20 cellular contexts compared by ENCODE assay signal in genomic region chr17:15744885-15745284, GRCh38.
DNase-seq lines count a peak whose midpoint lies in the region; ATAC-seq and TF ChIP-seq lines count a peak whose summit lies in the region.
"Had no signal": no experiment of that assay in that cellular context is flagged by ENCODE, and none has a peak within 500 bp of the region (broad histone marks: within the 10 kb centered on the region; RNA-seq: fewer than 3 reads in every experiment).

No MANE protein-coding gene starts in this region.

- H3K4me3 ChIP-seq in choroid plexus epithelial cell (ENCODE audit: low read depth, low read length) (no peak overlapping the region), retinal pigment epithelial cell (ENCODE audit: low read length) (no peak overlapping the region)
- H3K4me3 ChIP-seq: A549, breast epithelium, neural progenitor cell, PC-9, upper lobe of left lung had no signal

- DNase-seq in NCI-H1417 (lab: John Stamatoyannopoulos, UW) (peak; percentile 8 to 67 (median 16)), NCI-H1417 treated with DMSO at 0.1 percent for 48 hours (lab: John Stamatoyannopoulos, UW) (no peak), NCI-H1436 treated with DMSO at 0.1 percent for 48 hours (lab: John Stamatoyannopoulos, UW) (peak; percentile 41), choroid plexus epithelial cell (ENCODE audit: low read depth) (peak; percentile 38), retinal pigment epithelial cell (ENCODE audit: low read depth) (peak; percentile 7), GM13977 (ENCODE audit: low spot score) (no peak)
- no peak for DNase-seq in stimulated activated CD4-positive, alpha-beta T cell treated with anti-CD3 and anti-CD28 coated beads, Interleukin-4, amount 100 ng/mL, for 4 hours
- DNase-seq: activated CD8-positive, alpha-beta memory T cell treated with anti-CD3 and anti-CD28 coated beads for 24 hours; activated naive CD4-positive, alpha-beta T cell; CD8-positive, alpha-beta memory T cell; mammary epithelial cell; NCI-H2171 treated with DMSO at 0.1 percent for 48 hours; PC-9 had no signal

- no peak for ATAC-seq in HG03108 (IDR thresholded peaks at IDR 0.05; ENCODE audit: unreplicated experiment)
- ATAC-seq: sciatic nerve; stimulated activated effector memory CD8-positive, alpha-beta T cell treated with anti-CD3 and anti-CD28 coated beads, Interleukin-12 subunit alpha, Interleukin-12 subunit beta, amount 100 ng/mL, for 72 hours had no signal

- in situ Hi-C loops in GM13977 (cut with MboI; ENCODE audit: low pct_unique_long_range_greater_than_20kb, low sequenced_read_pairs, unreplicated experiment): no loop called here

- TF ChIP-seq CTCF in choroid plexus epithelial cell (conservative IDR thresholded peaks at IDR 0.05; ENCODE audit: low read depth, low read length) (no peak), retinal pigment epithelial cell (conservative IDR thresholded peaks at IDR 0.05; ENCODE audit: low read depth, low read length) (no peak), GM13977 (IDR thresholded peaks at IDR 0.05; ENCODE audit: extremely low read depth, insufficient read depth, missing control alignments) (no peak)

Comparison
In these comparisons a context has a peak if more than half of its experiments do, and no peak if none do; other contexts are left out.
1. DNase-seq: peak in NCI-H1417 (3 of 3), NCI-H1436 treated with DMSO at 0.1 percent for 48 hours (single experiment), choroid plexus epithelial cell (single experiment) and retinal pigment epithelial cell (single experiment); none in NCI-H1417 treated with DMSO at 0.1 percent for 48 hours (single experiment), stimulated activated CD4-positive, alpha-beta T cell treated with anti-CD3 and anti-CD28 coated beads, Interleukin-4, amount 100 ng/mL, for 4 hours (0 of 2) and GM13977 (single experiment).